ENCODE assay signal across 19 cellular contexts in the genomic region with DNA sequence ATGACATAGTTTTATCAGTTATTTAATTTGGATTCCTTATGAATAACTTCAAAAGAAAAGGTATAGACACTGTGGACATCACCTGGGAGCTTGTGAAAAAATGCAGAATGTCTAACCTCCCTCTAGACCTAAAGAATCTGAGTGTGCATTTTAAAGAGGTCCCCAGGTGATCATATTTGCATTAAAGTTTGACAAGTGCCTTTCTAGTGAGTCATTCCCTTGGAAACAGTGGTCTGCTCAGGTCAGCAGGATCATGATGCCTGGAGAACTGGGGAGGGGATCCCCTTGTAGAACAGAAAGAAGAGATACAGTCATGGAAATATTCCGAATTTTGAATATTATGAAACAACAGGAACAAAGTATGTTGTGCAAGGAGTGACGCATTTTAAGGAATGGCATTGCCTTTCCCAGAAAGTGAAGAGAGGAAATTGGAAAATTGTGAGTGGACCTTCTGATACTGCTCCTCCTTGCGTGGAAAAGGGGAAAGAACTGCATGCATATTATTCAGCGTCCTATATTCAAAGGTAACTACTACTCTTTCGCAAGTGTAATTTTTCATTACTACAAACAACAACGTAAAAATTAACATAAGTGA. TPM values are rescaled to one million over a fixed set of nuclear protein-coding genes. Genes with fewer than 3 reads are reported as not detected.
"Had no signal": no experiment of that assay in that cellular context is flagged by ENCODE, and none has a peak within 500 bp of the region (broad histone marks: within the 10 kb centered on the region; RNA-seq: fewer than 3 reads in every experiment).

No MANE protein-coding gene starts in this region.

- H3K36me3 Mint-ChIP-seq: natural killer cell had no signal

- H3K36me3 ChIP-seq: colonic mucosa, esophagus squamous epithelium, upper lobe of left lung, WERI-Rb-1 had no signal

- DNase-seq: activated CD4-positive, alpha-beta T cell treated with anti-CD3 and anti-CD28 coated beads for 4 hours; activated naive CD4-positive, alpha-beta T cell; aorta; colonic mucosa; esophagus squamous epithelium; left cardiac atrium; mucosa of descending colon; natural killer cell; nucleus accumbens; stimulated activated CD4-positive, alpha-beta T cell treated with anti-CD3 and anti-CD28 coated beads, Interleukin-12 subunit alpha, Interleukin-12 subunit beta, amount 100 ng/mL, for 4 hours; stimulated activated CD4-positive, alpha-beta T cell treated with anti-CD3 and anti-CD28 coated beads, Interleukin-2, amount 100 ng/mL, for 48 hours; stimulated activated naive CD8-positive, alpha-beta T cell treated with anti-CD3 and anti-CD28 coated beads, Interleukin-15, Interleukin-2, amounts not matched to agents 100 U/mL and 50 U/mL, for 24 hours; T-helper 1 cell; upper lobe of left lung; WERI-Rb-1 had no signal

- H3K4me2 ChIP-seq: hepatocyte had no signal

- H3K9me3 Mint-ChIP-seq: activated T-helper 1 cell treated with anti-CD3 and anti-CD28 coated beads, Interleukin-12 subunit alpha, Interleukin-12 subunit beta, Interleukin-2, Interleukin-4 antibody, amounts not matched to agents 30 ng/mL and 10 ng/mL and 1 ng/mL, durations not matched to agents 14 hours and 24 hours and 36 hours; natural killer cell had no signal

- H3K27ac ChIP-seq: colonic mucosa, hepatocyte, WERI-Rb-1 had no signal

- H3K27me3 ChIP-seq: colonic mucosa, hepatocyte had no signal

- H2AFZ ChIP-seq: hepatocyte had no signal

- H3K4me3 Mint-ChIP-seq: activated T-helper 1 cell treated with anti-CD3 and anti-CD28 coated beads, Interleukin-12 subunit alpha, Interleukin-12 subunit beta, Interleukin-2, Interleukin-4 antibody, amounts not matched to agents 30 ng/mL and 10 ng/mL and 1 ng/mL, durations not matched to agents 14 hours and 24 hours and 36 hours; natural killer cell had no signal

- H3K4me1 Mint-ChIP-seq: natural killer cell had no signal

- H3K27ac Mint-ChIP-seq: activated T-helper 1 cell treated with anti-CD3 and anti-CD28 coated beads, Interleukin-12 subunit alpha, Interleukin-12 subunit beta, Interleukin-2, Interleukin-4 antibody, amounts not matched to agents 30 ng/mL and 10 ng/mL and 1 ng/mL, durations not matched to agents 14 hours and 24 hours and 36 hours; natural killer cell; progenitor cell of endocrine pancreas had no signal

- ATAC-seq: mucosa of descending colon; natural killer cell; stimulated activated naive CD8-positive, alpha-beta T cell treated with anti-CD3 and anti-CD28 coated beads, Interleukin-15, Interleukin-2, amounts not matched to agents 100 U/mL and 50 U/mL, for 24 hours had no signal

- H3K27me3 Mint-ChIP-seq: progenitor cell of endocrine pancreas had no signal

- H3K9me3 ChIP-seq: colonic mucosa, esophagus squamous epithelium, mucosa of descending colon, upper lobe of left lung had no signal

- H3K4me1 ChIP-seq: colonic mucosa had no signal

- H3K4me3 ChIP-seq: colonic mucosa, esophagus squamous epithelium, hepatocyte, lung, mucosa of descending colon, upper lobe of left lung had no signal

RNA-seq across cellular contexts. Expression of a gene that starts 4.6 kb away (rescaled TPM):
- total RNA-seq: activated T-helper 1 cell treated with anti-CD3 and anti-CD28 coated beads, Interleukin-12 subunit alpha, Interleukin-12 subunit beta, Interleukin-2, Interleukin-4 antibody, amounts not matched to agents 30 ng/mL and 10 ng/mL and 1 ng/mL, durations not matched to agents 14 hours and 24 hours and 36 hours had no signal

RNA-seq across cellular contexts. Expression of a gene that starts 28.8 kb away (rescaled TPM):
- total RNA-seq: activated T-helper 1 cell treated with anti-CD3 and anti-CD28 coated beads, Interleukin-12 subunit alpha, Interleukin-12 subunit beta, Interleukin-2, Interleukin-4 antibody, amounts not matched to agents 30 ng/mL and 10 ng/mL and 1 ng/mL, durations not matched to agents 14 hours and 24 hours and 36 hours had no signal
